ENCODE assay signal across 11 cellular contexts in the genomic region with DNA sequence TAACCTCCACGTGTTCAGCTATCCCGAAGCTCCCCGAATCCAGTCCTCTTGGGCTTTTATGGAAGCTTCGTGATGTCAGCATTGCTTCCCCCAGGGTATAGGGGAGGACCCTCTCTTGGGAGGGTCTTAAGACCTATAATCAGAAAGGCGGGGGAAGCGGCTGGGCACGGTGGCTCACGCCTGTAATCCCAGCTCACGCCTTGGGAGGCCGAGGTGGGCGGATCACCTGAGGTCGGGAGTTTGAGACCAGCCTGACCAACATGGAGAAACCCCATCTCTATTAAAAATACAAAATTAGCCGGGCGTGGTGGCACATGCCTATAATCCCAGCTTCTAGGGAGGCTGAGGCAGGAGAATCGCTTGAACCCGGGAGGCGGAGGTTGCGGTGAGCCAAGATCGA. TPM values are rescaled to one million over a fixed set of nuclear protein-coding genes. Genes with fewer than 3 reads are reported as not detected.
"Had no signal": no experiment of that assay in that cellular context is flagged by ENCODE, and none has a peak within 500 bp of the region (broad histone marks: within the 10 kb centered on the region; RNA-seq: fewer than 3 reads in every experiment).

No MANE protein-coding gene starts in this region.

RNA-seq across cellular contexts. Expression of a gene that starts 29.8 kb away (rescaled TPM):
- total RNA-seq: kidney epithelial cell, left lobe of liver, left ventricle myocardium inferior, left ventricle myocardium superior, lung microvascular endothelial cell, mammary epithelial cell, mesothelial cell of epicardium, myocyte had no signal
- polyA plus RNA-seq: mammary epithelial cell; naive thymus-derived CD4-positive, alpha-beta T cell had no signal

RNA-seq across cellular contexts. Expression of a gene that starts 54.2 kb away (rescaled TPM):
- total RNA-seq: hepatocyte, kidney epithelial cell, left lobe of liver, lung microvascular endothelial cell, mammary epithelial cell, mesothelial cell of epicardium, myocyte had no signal
- polyA plus RNA-seq: keratinocyte, mammary epithelial cell had no signal
